1 cellular context compared by ENCODE assay signal in genomic region chr1:63984257-63984626, GRCh38.
TF ChIP-seq lines count a peak whose summit lies in the region.

No MANE protein-coding gene starts in this region.

TF ChIP-seq in SK-N-SH, 30 proteins besides CTCF, POLR2A, EP300 and RAD21 (continued from another document):
- TF ChIP-seq MAX (IDR thresholded peaks at IDR 0.05; ENCODE audit: low read depth) = no peak
- TF ChIP-seq NRF1 (IDR thresholded peaks at IDR 0.05; ENCODE audit: low read depth, low read length) = no peak
- no peak for TF ChIP-seq MXI1 (IDR thresholded peaks at IDR 0.05; ENCODE audit: low read depth, low read length)
- no peak for TF ChIP-seq GATA2 (CRISPR knock-in tag; IDR thresholded peaks at IDR 0.05)
- no peak for TF ChIP-seq JUND (IDR thresholded peaks at IDR 0.05)
- no peak for TF ChIP-seq POLR2AphosphoS5 (IDR thresholded peaks at IDR 0.05; ENCODE audit: low read depth, low read length)
- no peak for TF ChIP-seq RXRA (IDR thresholded peaks at IDR 0.05; ENCODE audit: borderline replicate concordance, low read depth)
- TF ChIP-seq SIN3A (IDR thresholded peaks at IDR 0.05; ENCODE audit: borderline replicate concordance, low read depth, low read length) = no peak
- no peak for TF ChIP-seq ZBTB33 (IDR thresholded peaks at IDR 0.05; ENCODE audit: borderline replicate concordance, low read depth)
- no peak for TF ChIP-seq TEAD4 (IDR thresholded peaks at IDR 0.05; ENCODE audit: borderline replicate concordance, insufficient read depth)
